ENCODE assay signal across 8 cellular contexts in genomic region chr2:165877565-165878550, GRCh38.
DNase-seq lines count a peak whose midpoint lies in the region; ATAC-seq and TF ChIP-seq lines count a peak whose summit lies in the region.

No MANE protein-coding gene starts in this region.

- H3K27ac Mint-ChIP-seq in activated naive CD8-positive, alpha-beta T cell treated with anti-CD3 and anti-CD28 coated beads for 36 hours, result peak overlapping the region; percentile 62
- H3K27ac Mint-ChIP-seq in type B pancreatic cell (no peak overlapping the region), chondrocyte (ENCODE audit: unreplicated experiment) (no peak overlapping the region)

- TF ChIP-seq CTCF in type B pancreatic cell (conservative IDR thresholded peaks at IDR 0.05) (no peak), chondrocyte (IDR thresholded peaks at IDR 0.05) (no peak), left ventricle myocardium inferior (IDR thresholded peaks at IDR 0.05; ENCODE audit: borderline replicate concordance) (no peak)

- DNase-seq in AG20443 (ENCODE audit: low spot score), result peak; percentile 40
- DNase-seq in activated naive CD8-positive, alpha-beta T cell treated with anti-CD3 and anti-CD28 coated beads for 36 hours, result no peak
- DNase-seq in type B pancreatic cell (ENCODE audit: extremely low spot score, unreplicated experiment), result no peak
- DNase-seq in chondrocyte (ENCODE audit: low spot score), result no peak
- no peak for DNase-seq in left ventricle myocardium superior
- DNase-seq in left ventricle myocardium inferior, result no peak

- no peak overlapping the region for H3K27ac ChIP-seq in left ventricle myocardium inferior (replicated peaks)

- no peaks in the 10 kb centered on the region for H3K27me3 ChIP-seq in left ventricle myocardium inferior (ENCODE audit: low read depth)

- intact Hi-C loops in left ventricle myocardium superior (cut with micrococcal nuclease) (no loop called here), left ventricle myocardium inferior (cut with micrococcal nuclease) (loop anchor here (10.0 kb wide), 1 partner anchor 473 kb away; no protein-coding TSS in a partner anchor)

- H3K36me3 ChIP-seq in left ventricle myocardium inferior, result peaks cover 47% of the 10 kb centered on the region

- no peak overlapping the region for H3K4me3 ChIP-seq in left ventricle myocardium inferior

- ATAC-seq in GM19043 (IDR thresholded peaks at IDR 0.05; ENCODE audit: low read depth, unreplicated experiment), result peak; percentile 49
- ATAC-seq in HG03108 (IDR thresholded peaks at IDR 0.05; ENCODE audit: unreplicated experiment), result peak; percentile 46
- ATAC-seq in left ventricle myocardium superior, result no peak

- H3K27me3 Mint-ChIP-seq in activated naive CD8-positive, alpha-beta T cell treated with anti-CD3 and anti-CD28 coated beads for 36 hours, result no peaks in the 10 kb centered on the region
- no peaks in the 10 kb centered on the region for H3K27me3 Mint-ChIP-seq in type B pancreatic cell
- H3K27me3 Mint-ChIP-seq in chondrocyte (ENCODE audit: low read depth), result no peaks in the 10 kb centered on the region

- H3K4me1 Mint-ChIP-seq in activated naive CD8-positive, alpha-beta T cell treated with anti-CD3 and anti-CD28 coated beads for 36 hours, result peaks cover 32% of the 10 kb centered on the region
- H3K4me1 Mint-ChIP-seq in type B pancreatic cell (ENCODE audit: unreplicated experiment), result peaks cover 3% of the 10 kb centered on the region
- H3K4me1 Mint-ChIP-seq in chondrocyte (ENCODE audit: low read depth), result no peaks in the 10 kb centered on the region

- H3K36me3 Mint-ChIP-seq in activated naive CD8-positive, alpha-beta T cell treated with anti-CD3 and anti-CD28 coated beads for 36 hours, result peaks cover 6% of the 10 kb centered on the region
- H3K36me3 Mint-ChIP-seq in type B pancreatic cell (peaks cover 16% of the 10 kb centered on the region), chondrocyte (ENCODE audit: low read depth) (peaks cover 12% of the 10 kb centered on the region)

- H3K4me1 ChIP-seq in left ventricle myocardium inferior, result no peaks in the 10 kb centered on the region

- H3K4me3 Mint-ChIP-seq in activated naive CD8-positive, alpha-beta T cell treated with anti-CD3 and anti-CD28 coated beads for 36 hours, result no peak overlapping the region
- H3K4me3 Mint-ChIP-seq in type B pancreatic cell (no peak overlapping the region), chondrocyte (ENCODE audit: unreplicated experiment) (no peak overlapping the region)

- H3K9me3 ChIP-seq in left ventricle myocardium inferior (replicated peaks), result peaks cover under 1% of the 10 kb centered on the region

- no peaks in the 10 kb centered on the region for H3K9me3 Mint-ChIP-seq in activated naive CD8-positive, alpha-beta T cell treated with anti-CD3 and anti-CD28 coated beads for 36 hours
- H3K9me3 Mint-ChIP-seq in type B pancreatic cell (no peaks in the 10 kb centered on the region), chondrocyte (ENCODE audit: low read depth) (no peaks in the 10 kb centered on the region)
